ENCODE assay signal across 10 cellular contexts in genomic region chr9:137198748-137199276, GRCh38. TPM values are rescaled to one million over a fixed set of nuclear protein-coding genes. Genes with fewer than 3 reads are reported as not detected.
DNase-seq lines count a peak whose midpoint lies in the region; ATAC-seq and TF ChIP-seq lines count a peak whose summit lies in the region.
"Had no signal": no experiment of that assay in that cellular context is flagged by ENCODE, and none has a peak within 500 bp of the region (broad histone marks: within the 10 kb centered on the region; RNA-seq: fewer than 3 reads in every experiment).

No MANE protein-coding gene starts in this region.

- DNase-seq in activated CD4-positive, alpha-beta T cell treated with anti-CD3 and anti-CD28 coated beads, Interleukin-2, amount 10 ng/mL, durations not matched to agents 7 days and 5 days = no peak
- no peak for DNase-seq in activated CD4-positive, alpha-beta T cell treated with anti-CD3 and anti-CD28 coated beads for 4 hours
- no peak for DNase-seq in activated B cell treated with CpG ODN at 0.5 μM for 24 hours
- peak; percentile 7 for DNase-seq in globus pallidus (ENCODE audit: low spot score)
- DNase-seq in stimulated activated naive B cell treated with anti-CD40 and anti-IgM and Interleukin-4, amounts not matched to agents 10 μg/mL and 1 μg/mL and 100 μg/mL, for 72 hours = no peak
- DNase-seq in activated effector memory CD4-positive, alpha-beta T cell treated with anti-CD3 and anti-CD28 coated beads, Interleukin-2, amount 50 U/mL, for 16 hours = no peak
- DNase-seq in MV-4-11 (lab: John Stamatoyannopoulos, UW) = no peak
- DNase-seq: activated CD4-positive, alpha-beta T cell treated with anti-CD3 and anti-CD28 coated beads, Interleukin-2, amount 50 U/mL, for 1 hour; effector CD8-positive, alpha-beta T cell had no signal

- H3K27me3 Mint-ChIP-seq in activated CD4-positive, alpha-beta T cell treated with anti-CD3 and anti-CD28 coated beads, Interleukin-2, amount 10 ng/mL, durations not matched to agents 7 days and 5 days = no peaks in the 10 kb centered on the region
- no peaks in the 10 kb centered on the region for H3K27me3 Mint-ChIP-seq in activated B cell treated with CpG ODN at 0.5 μM for 24 hours
- H3K27me3 Mint-ChIP-seq in stimulated activated naive B cell treated with anti-CD40 and anti-IgM and Interleukin-4, amounts not matched to agents 10 μg/mL and 1 μg/mL and 100 μg/mL, for 72 hours = no peaks in the 10 kb centered on the region

- intact Hi-C loops in activated B cell treated with CpG ODN at 0.5 μM for 24 hours (cut with micrococcal nuclease) = no loop called here

- peak overlapping the region; percentile 44 for H3K4me3 Mint-ChIP-seq in activated CD4-positive, alpha-beta T cell treated with anti-CD3 and anti-CD28 coated beads, Interleukin-2, amount 10 ng/mL, durations not matched to agents 7 days and 5 days
- H3K4me3 Mint-ChIP-seq in activated B cell treated with CpG ODN at 0.5 μM for 24 hours = peak overlapping the region; percentile 4
- peak overlapping the region; percentile 82 to 87 for H3K4me3 Mint-ChIP-seq in stimulated activated naive B cell treated with anti-CD40 and anti-IgM and Interleukin-4, amounts not matched to agents 10 μg/mL and 1 μg/mL and 100 μg/mL, for 72 hours

- peaks cover 4% of the 10 kb centered on the region for H3K36me3 Mint-ChIP-seq in activated CD4-positive, alpha-beta T cell treated with anti-CD3 and anti-CD28 coated beads, Interleukin-2, amount 10 ng/mL, durations not matched to agents 7 days and 5 days (ENCODE audit: low read depth)
- H3K36me3 Mint-ChIP-seq in activated B cell treated with CpG ODN at 0.5 μM for 24 hours (ENCODE audit: low read depth) = peaks cover 1% of the 10 kb centered on the region
- peaks cover 4 to 9% of the 10 kb centered on the region in 2 donors for H3K36me3 Mint-ChIP-seq in stimulated activated naive B cell treated with anti-CD40 and anti-IgM and Interleukin-4, amounts not matched to agents 10 μg/mL and 1 μg/mL and 100 μg/mL, for 72 hours

- no peak for ATAC-seq in activated B cell treated with CpG ODN at 0.5 μM for 24 hours (ENCODE audit: low read depth)
- no peak for ATAC-seq in stimulated activated naive B cell treated with anti-CD40 and anti-IgM and Interleukin-4, amounts not matched to agents 10 μg/mL and 1 μg/mL and 100 μg/mL, for 72 hours (replicated peaks)
- ATAC-seq in GM21529 (IDR thresholded peaks at IDR 0.05; ENCODE audit: unreplicated experiment) = no peak

- no peak for TF ChIP-seq CTCF in activated B cell treated with CpG ODN at 0.5 μM for 24 hours (IDR thresholded peaks at IDR 0.05)

- CTCF ChIA-PET in activated CD4-positive, alpha-beta T cell treated with anti-CD3 and anti-CD28 coated beads, Interleukin-2, amount 10 ng/mL, durations not matched to agents 7 days and 5 days (lab: Charles Lee) = interaction anchor here (2.3 kb wide), 1 partner anchor 9 kb away, joined by 6 read pairs; no protein-coding TSS in a partner anchor
- CTCF ChIA-PET in activated B cell treated with CpG ODN at 0.5 μM for 24 hours (lab: Charles Lee) = no interaction called here

- POLR2A ChIA-PET in activated CD4-positive, alpha-beta T cell treated with anti-CD3 and anti-CD28 coated beads, Interleukin-2, amount 10 ng/mL, durations not matched to agents 7 days and 5 days (lab: Charles Lee) = no interaction called here
- POLR2A ChIA-PET in activated B cell treated with CpG ODN at 0.5 μM for 24 hours (lab: Charles Lee) = interaction anchor here (0.6 to 3.7 kb wide), 4 partner anchors 10 to 74 kb away, joined by 3 to 17 read pairs (median 4); partner anchors contain the start of genes ANAPC2, SSNA1 and TUBB4B

- no peak overlapping the region for H3K27ac Mint-ChIP-seq in activated CD4-positive, alpha-beta T cell treated with anti-CD3 and anti-CD28 coated beads, Interleukin-2, amount 10 ng/mL, durations not matched to agents 7 days and 5 days
- no peak overlapping the region for H3K27ac Mint-ChIP-seq in activated B cell treated with CpG ODN at 0.5 μM for 24 hours
- no peak overlapping the region for H3K27ac Mint-ChIP-seq in stimulated activated naive B cell treated with anti-CD40 and anti-IgM and Interleukin-4, amounts not matched to agents 10 μg/mL and 1 μg/mL and 100 μg/mL, for 72 hours

- H3K9me3 Mint-ChIP-seq in activated CD4-positive, alpha-beta T cell treated with anti-CD3 and anti-CD28 coated beads, Interleukin-2, amount 10 ng/mL, durations not matched to agents 7 days and 5 days = no peaks in the 10 kb centered on the region
- H3K9me3 Mint-ChIP-seq in activated B cell treated with CpG ODN at 0.5 μM for 24 hours = no peaks in the 10 kb centered on the region
- H3K9me3 Mint-ChIP-seq in stimulated activated naive B cell treated with anti-CD40 and anti-IgM and Interleukin-4, amounts not matched to agents 10 μg/mL and 1 μg/mL and 100 μg/mL, for 72 hours = no peaks in the 10 kb centered on the region

- H3K4me1 Mint-ChIP-seq in activated CD4-positive, alpha-beta T cell treated with anti-CD3 and anti-CD28 coated beads, Interleukin-2, amount 10 ng/mL, durations not matched to agents 7 days and 5 days = peaks cover 20% of the 10 kb centered on the region
- peaks cover 27% of the 10 kb centered on the region for H3K4me1 Mint-ChIP-seq in activated B cell treated with CpG ODN at 0.5 μM for 24 hours
- peaks cover 24 to 53% of the 10 kb centered on the region in 2 donors for H3K4me1 Mint-ChIP-seq in stimulated activated naive B cell treated with anti-CD40 and anti-IgM and Interleukin-4, amounts not matched to agents 10 μg/mL and 1 μg/mL and 100 μg/mL, for 72 hours

RNA-seq across cellular contexts. Expression of gene TPRN, which starts 1.7 kb away (rescaled TPM):
- total RNA-seq in activated CD4-positive, alpha-beta T cell treated with anti-CD3 and anti-CD28 coated beads, Interleukin-2, amount 10 ng/mL, durations not matched to agents 7 days and 5 days = 1 to 10 TPM; 8.9 TPM
- total RNA-seq in activated B cell treated with CpG ODN at 0.5 μM for 24 hours = 9.3 and 11.4 TPM in 2 replicates

RNA-seq across cellular contexts. Expression of gene TMEM203, which starts 6.6 kb away (rescaled TPM):
- total RNA-seq in activated CD4-positive, alpha-beta T cell treated with anti-CD3 and anti-CD28 coated beads, Interleukin-2, amount 10 ng/mL, durations not matched to agents 7 days and 5 days = 10 to 100 TPM; 28.5 to 34.0 TPM
- 32.7 and 34.1 TPM in 2 replicates for total RNA-seq in activated B cell treated with CpG ODN at 0.5 μM for 24 hours

RNA-seq across cellular contexts. Expression of gene NDOR1, which starts 6.7 kb away (rescaled TPM):
- total RNA-seq in activated CD4-positive, alpha-beta T cell treated with anti-CD3 and anti-CD28 coated beads, Interleukin-2, amount 10 ng/mL, durations not matched to agents 7 days and 5 days = 10 to 100 TPM; 38.4 to 44.2 TPM
- 27.5 and 38.7 TPM in 2 replicates for total RNA-seq in activated B cell treated with CpG ODN at 0.5 μM for 24 hours

RNA-seq across cellular contexts. Expression of gene SSNA1, which starts 10.3 kb away (rescaled TPM):
- total RNA-seq in activated CD4-positive, alpha-beta T cell treated with anti-CD3 and anti-CD28 coated beads, Interleukin-2, amount 10 ng/mL, durations not matched to agents 7 days and 5 days = 10 to 100 TPM; 74.8 to 81.3 TPM
- total RNA-seq in activated B cell treated with CpG ODN at 0.5 μM for 24 hours = 71.9 and 76.8 TPM in 2 replicates

RNA-seq across cellular contexts. Expression of gene ANAPC2, which starts 10.5 kb away (rescaled TPM):
- 10 to 100 TPM; 61.3 to 76.1 TPM for total RNA-seq in activated CD4-positive, alpha-beta T cell treated with anti-CD3 and anti-CD28 coated beads, Interleukin-2, amount 10 ng/mL, durations not matched to agents 7 days and 5 days
- 75.7 and 93.9 TPM in 2 replicates for total RNA-seq in activated B cell treated with CpG ODN at 0.5 μM for 24 hours

Comparison
In these comparisons a context has a peak if more than half of its experiments do, and no peak if none do; other contexts are left out.
1. H3K4me3 Mint-ChIP-seq: peak in every context shown above with its lines; median percentile 84 in stimulated activated naive B cell treated with anti-CD40 and anti-IgM and Interleukin-4, amounts not matched to agents 10 μg/mL and 1 μg/mL and 100 μg/mL, for 72 hours; 44 in activated CD4-positive, alpha-beta T cell treated with anti-CD3 and anti-CD28 coated beads, Interleukin-2, amount 10 ng/mL, durations not matched to agents 7 days and 5 days; 4 in activated B cell treated with CpG ODN at 0.5 μM for 24 hours.